ENCODE assay signal across 12 cellular contexts in the genomic region with DNA sequence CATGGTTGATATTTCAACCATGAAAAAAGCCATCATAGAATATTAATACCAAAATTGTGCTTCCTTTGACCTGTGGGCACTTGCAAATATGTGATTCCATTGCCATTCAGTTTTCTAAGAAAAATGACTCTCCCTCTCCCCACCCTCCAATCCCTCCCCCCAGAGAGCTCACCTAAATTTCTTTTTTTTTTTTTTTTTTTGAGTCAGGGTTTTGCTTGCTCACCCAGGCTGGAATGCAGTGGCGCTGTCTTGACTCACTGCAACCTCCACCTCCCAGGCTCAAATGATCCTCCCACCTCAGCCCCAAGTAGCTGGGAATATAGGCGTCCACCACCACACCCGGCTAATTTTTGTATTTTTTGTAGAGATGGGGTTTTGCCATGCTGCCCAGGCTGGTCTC. TPM values are rescaled to one million over a fixed set of nuclear protein-coding genes. Genes with fewer than 3 reads are reported as not detected.
A peak's percentile ranks its signal among the peaks of the same experiment; 100 is the strongest.
DNase-seq lines count a peak whose midpoint lies in the region; ATAC-seq and TF ChIP-seq lines count a peak whose summit lies in the region.
"Had no signal": no experiment of that assay in that cellular context is flagged by ENCODE, and none has a peak within 500 bp of the region (broad histone marks: within the 10 kb centered on the region; RNA-seq: fewer than 3 reads in every experiment).

No MANE protein-coding gene starts in this region.

- no peaks in the 10 kb centered on the region for H3K27me3 Mint-ChIP-seq in activated naive CD4-positive, alpha-beta T cell treated with anti-CD3 and anti-CD28 coated beads for 36 hours (ENCODE audit: low read depth)
- H3K27me3 Mint-ChIP-seq: activated naive CD8-positive, alpha-beta T cell treated with anti-CD3 and anti-CD28 coated beads, Interleukin-2, amount 10 ng/mL, durations not matched to agents 7 days and 5 days had no signal

- intact Hi-C loops in activated naive CD4-positive, alpha-beta T cell treated with anti-CD3 and anti-CD28 coated beads for 36 hours (cut with micrococcal nuclease) = no loop called here
- intact Hi-C loops in posterior cingulate gyrus (cut with DNase I) = no loop called here

- H3K36me3 Mint-ChIP-seq in activated naive CD4-positive, alpha-beta T cell treated with anti-CD3 and anti-CD28 coated beads for 36 hours (ENCODE audit: low read depth) = peaks cover 5% of the 10 kb centered on the region

- no peak overlapping the region for H3K4me3 Mint-ChIP-seq in activated naive CD4-positive, alpha-beta T cell treated with anti-CD3 and anti-CD28 coated beads for 36 hours
- H3K4me3 Mint-ChIP-seq: activated naive CD8-positive, alpha-beta T cell treated with anti-CD3 and anti-CD28 coated beads, Interleukin-2, amount 10 ng/mL, durations not matched to agents 7 days and 5 days had no signal

- no peak overlapping the region for H3K27ac Mint-ChIP-seq in activated naive CD4-positive, alpha-beta T cell treated with anti-CD3 and anti-CD28 coated beads for 36 hours
- H3K27ac Mint-ChIP-seq: activated naive CD8-positive, alpha-beta T cell treated with anti-CD3 and anti-CD28 coated beads, Interleukin-2, amount 10 ng/mL, durations not matched to agents 7 days and 5 days had no signal

- H3K27me3 ChIP-seq in SJSA1 (replicated peaks) = no peaks in the 10 kb centered on the region

- CTCF ChIA-PET in activated naive CD4-positive, alpha-beta T cell treated with anti-CD3 and anti-CD28 coated beads for 36 hours (lab: Charles Lee) = interaction anchor here (0.6 kb wide), 1 partner anchor 20 kb away, joined by 6 read pairs; no protein-coding TSS in a partner anchor

- peak; percentile 19 for DNase-seq in activated naive CD4-positive, alpha-beta T cell treated with anti-CD3 and anti-CD28 coated beads for 36 hours
- no peak for DNase-seq in activated naive CD4-positive, alpha-beta T cell (lab: John Stamatoyannopoulos, UW)
- DNase-seq in SJSA1 (ENCODE audit: low read depth in 1 of 2, low spot score in 2 of 2) (peak; percentile 38 to 55), fibroblast of mammary gland (ENCODE audit: low read depth) (peak; percentile 81), UCSD-AML1 (lab: John Stamatoyannopoulos, UW; ENCODE audit: unreplicated experiment) (no peak), posterior cingulate gyrus (no peak), NCI-H146 treated with DMSO at 0.1 percent for 48 hours (lab: John Stamatoyannopoulos, UW; ENCODE audit: unreplicated experiment) (no peak)
- DNase-seq: activated naive CD8-positive, alpha-beta T cell treated with anti-CD3 and anti-CD28 coated beads, Interleukin-2, amount 10 ng/mL, durations not matched to agents 7 days and 5 days; NCI-H1417; NCI-H82; SW 1271 had no signal

- H3K36me3 ChIP-seq in SJSA1 = peaks cover 2% of the 10 kb centered on the region; the same call in 1 of the 2 replicates

- ATAC-seq in GM21737 (IDR thresholded peaks at IDR 0.05; ENCODE audit: unreplicated experiment) = no peak

- H3K9me3 ChIP-seq in SJSA1 (replicated peaks) = no peaks in the 10 kb centered on the region

- no peaks in the 10 kb centered on the region for H3K9me3 Mint-ChIP-seq in activated naive CD4-positive, alpha-beta T cell treated with anti-CD3 and anti-CD28 coated beads for 36 hours
- H3K9me3 Mint-ChIP-seq: activated naive CD8-positive, alpha-beta T cell treated with anti-CD3 and anti-CD28 coated beads, Interleukin-2, amount 10 ng/mL, durations not matched to agents 7 days and 5 days had no signal

- H3K4me3 ChIP-seq in SJSA1 (no peak overlapping the region), fibroblast of mammary gland (ENCODE audit: control insufficient read depth, low read depth, low read length) (no peak overlapping the region)

- TF ChIP-seq CTCF in fibroblast of mammary gland (conservative IDR thresholded peaks at IDR 0.05; ENCODE audit: control insufficient read depth, insufficient read depth, low read depth, low read length) = no peak

- H3K4me1 Mint-ChIP-seq in activated naive CD4-positive, alpha-beta T cell treated with anti-CD3 and anti-CD28 coated beads for 36 hours (ENCODE audit: low read depth) = peaks cover 60% of the 10 kb centered on the region

- peak overlapping the region; percentile 33; the same call in 1 of the 2 replicates for H3K27ac ChIP-seq in SJSA1

- peaks cover 31% of the 10 kb centered on the region for H3K4me1 ChIP-seq in SJSA1 (replicated peaks)

RNA-seq across cellular contexts. Expression of a gene that starts 47.0 kb away (rescaled TPM):
- total RNA-seq in activated naive CD4-positive, alpha-beta T cell treated with anti-CD3 and anti-CD28 coated beads for 36 hours = 10 to 100 TPM; 11.0 to 14.6 TPM
- 22.3 and 23.0 TPM in 2 replicates for total RNA-seq in SJSA1 (2014; rRNA removed; shearing (Covaris generic))

RNA-seq across cellular contexts. Expression of a gene that starts 52.6 kb away (rescaled TPM):
- total RNA-seq in activated naive CD4-positive, alpha-beta T cell treated with anti-CD3 and anti-CD28 coated beads for 36 hours = 10 to 100 TPM; 38.4 to 43.6 TPM
- 19.6 and 28.8 TPM in 2 replicates for total RNA-seq in SJSA1 (2014; rRNA removed; shearing (Covaris generic))

Comparison
In these comparisons a context has a peak if more than half of its experiments do, and no peak if none do; other contexts are left out.
1. DNase-seq: peak in activated naive CD4-positive, alpha-beta T cell treated with anti-CD3 and anti-CD28 coated beads for 36 hours (single experiment), SJSA1 (2 of 2) and fibroblast of mammary gland (single experiment); none in activated naive CD4-positive, alpha-beta T cell (0 of 4), UCSD-AML1 (single experiment), posterior cingulate gyrus (0 of 10) and NCI-H146 treated with DMSO at 0.1 percent for 48 hours (single experiment).